8 cellular contexts compared by ENCODE assay signal in genomic region chr18:36419913-36420531, GRCh38.
DNase-seq lines count a peak whose midpoint lies in the region; ATAC-seq and TF ChIP-seq lines count a peak whose summit lies in the region.

No MANE protein-coding gene starts in this region.

- TF ChIP-seq EP300 in suprapubic skin (IDR thresholded peaks at IDR 0.05): no peak

- no peak overlapping the region for H3K9ac ChIP-seq in endodermal cell (ENCODE audit: extremely low read depth, low read length, poor library complexity, severe bottlenecking)

- no peaks in the 10 kb centered on the region for H3K27me3 ChIP-seq in endodermal cell (ENCODE audit: control insufficient read depth, insufficient read depth, low read length, poor library complexity, severe bottlenecking)
- H3K27me3 ChIP-seq in suprapubic skin: no peaks in the 10 kb centered on the region

- no peaks in the 10 kb centered on the region for H3K4me1 ChIP-seq in endodermal cell (ENCODE audit: control insufficient read depth, insufficient read depth, low read length)
- H3K4me1 ChIP-seq in suprapubic skin: peaks cover 8% of the 10 kb centered on the region

- H3K36me3 Mint-ChIP-seq in activated T-cell treated with anti-CD3 and anti-CD28 coated beads, Interleukin-2, amount 50 U/mL, for 72 hours (ENCODE audit: insufficient read depth in 2 of 2): no peaks in the 10 kb centered on the region
- H3K36me3 Mint-ChIP-seq in endodermal cell (ENCODE audit: low read depth): no peaks in the 10 kb centered on the region

- TF ChIP-seq CTCF in endodermal cell (conservative IDR thresholded peaks at IDR 0.05): peak; percentile 57
- peak; percentile 6 to 23 for TF ChIP-seq CTCF in suprapubic skin (IDR thresholded peaks at IDR 0.05)

- no peak overlapping the region for H3K27ac Mint-ChIP-seq in activated T-cell treated with anti-CD3 and anti-CD28 coated beads, Interleukin-2, amount 50 U/mL, for 72 hours
- no peak overlapping the region for H3K27ac Mint-ChIP-seq in endodermal cell

- peak; percentile 35 to 37 for DNase-seq in activated T-cell treated with anti-CD3 and anti-CD28 coated beads, Interleukin-2, amount 50 U/mL, for 72 hours
- no peak for DNase-seq in activated T-cell treated with anti-CD3 and anti-CD28 coated beads, Interleukin-2, amount 50 U/mL, for 1 hour
- DNase-seq in endodermal cell: no peak
- no peak for DNase-seq in suprapubic skin (ENCODE audit: low spot score in 2 of 2)
- DNase-seq in DMS153 treated with DMSO at 0.1 percent for 48 hours (lab: John Stamatoyannopoulos, UW; ENCODE audit: unreplicated experiment): no peak
- no peak for DNase-seq in Ammon's horn (ENCODE audit: low spot score)

- no peaks in the 10 kb centered on the region for H3K9me3 Mint-ChIP-seq in activated T-cell treated with anti-CD3 and anti-CD28 coated beads, Interleukin-2, amount 50 U/mL, for 72 hours
- no peaks in the 10 kb centered on the region for H3K9me3 Mint-ChIP-seq in endodermal cell

- H3K9me3 ChIP-seq in endodermal cell (ENCODE audit: control insufficient read depth, low read length): no peaks in the 10 kb centered on the region
- H3K9me3 ChIP-seq in suprapubic skin: no peaks in the 10 kb centered on the region

- WGBS in endodermal cell (ENCODE audit: insufficient coverage in 1 of 2, insufficient read length in 1 of 2), 2 experiments: 93 to 95% methylated on average over 6 to 7 of the region's 7 CpGs
- WGBS in suprapubic skin: 70% methylated on average over 7 of the region's 7 CpGs

- H3K27ac ChIP-seq in endodermal cell (ENCODE audit: low read depth, low read length) (no peak overlapping the region), suprapubic skin (peak overlapping the region; percentile 47)

- H3K36me3 ChIP-seq in endodermal cell (ENCODE audit: control insufficient read depth, insufficient read depth, low read length): no peaks in the 10 kb centered on the region
- no peaks in the 10 kb centered on the region for H3K36me3 ChIP-seq in suprapubic skin

- H3K4me3 ChIP-seq in endodermal cell (ENCODE audit: low read length) (no peak overlapping the region), suprapubic skin (no peak overlapping the region)

- H3K4me3 Mint-ChIP-seq in activated T-cell treated with anti-CD3 and anti-CD28 coated beads, Interleukin-2, amount 50 U/mL, for 72 hours: no peak overlapping the region
- H3K4me3 Mint-ChIP-seq in endodermal cell: no peak overlapping the region

- no peak for TF ChIP-seq POLR2A in suprapubic skin (IDR thresholded peaks at IDR 0.05)

- H3K27me3 Mint-ChIP-seq in activated T-cell treated with anti-CD3 and anti-CD28 coated beads, Interleukin-2, amount 50 U/mL, for 72 hours (ENCODE audit: low read depth): peaks cover 21% of the 10 kb centered on the region
- H3K27me3 Mint-ChIP-seq in endodermal cell (ENCODE audit: insufficient read depth): no peaks in the 10 kb centered on the region

- peak; percentile 94 to 98 for ATAC-seq in activated T-cell treated with anti-CD3 and anti-CD28 coated beads, Interleukin-2, amount 50 U/mL, for 72 hours (replicated peaks in 1 of 2)
- ATAC-seq in HG03521 (IDR thresholded peaks at IDR 0.05; ENCODE audit: unreplicated experiment) (peak; percentile 71), GM18873 (IDR thresholded peaks at IDR 0.05; ENCODE audit: low FRiP score, unreplicated experiment) (no peak)

- peaks cover 8% of the 10 kb centered on the region for H3K4me1 Mint-ChIP-seq in activated T-cell treated with anti-CD3 and anti-CD28 coated beads, Interleukin-2, amount 50 U/mL, for 72 hours (ENCODE audit: low read depth)
- no peaks in the 10 kb centered on the region for H3K4me1 Mint-ChIP-seq in endodermal cell

Comparison
In these comparisons a context has a peak if more than half of its experiments do, and no peak if none do; other contexts are left out.
1. DNase-seq: peak in activated T-cell treated with anti-CD3 and anti-CD28 coated beads, Interleukin-2, amount 50 U/mL, for 72 hours (2 of 2); none in activated T-cell treated with anti-CD3 and anti-CD28 coated beads, Interleukin-2, amount 50 U/mL, for 1 hour (single experiment), endodermal cell (single experiment), suprapubic skin (0 of 2), DMS153 treated with DMSO at 0.1 percent for 48 hours (single experiment) and Ammon's horn (single experiment).